10 cellular contexts compared by ENCODE assay signal in the genomic region with DNA sequence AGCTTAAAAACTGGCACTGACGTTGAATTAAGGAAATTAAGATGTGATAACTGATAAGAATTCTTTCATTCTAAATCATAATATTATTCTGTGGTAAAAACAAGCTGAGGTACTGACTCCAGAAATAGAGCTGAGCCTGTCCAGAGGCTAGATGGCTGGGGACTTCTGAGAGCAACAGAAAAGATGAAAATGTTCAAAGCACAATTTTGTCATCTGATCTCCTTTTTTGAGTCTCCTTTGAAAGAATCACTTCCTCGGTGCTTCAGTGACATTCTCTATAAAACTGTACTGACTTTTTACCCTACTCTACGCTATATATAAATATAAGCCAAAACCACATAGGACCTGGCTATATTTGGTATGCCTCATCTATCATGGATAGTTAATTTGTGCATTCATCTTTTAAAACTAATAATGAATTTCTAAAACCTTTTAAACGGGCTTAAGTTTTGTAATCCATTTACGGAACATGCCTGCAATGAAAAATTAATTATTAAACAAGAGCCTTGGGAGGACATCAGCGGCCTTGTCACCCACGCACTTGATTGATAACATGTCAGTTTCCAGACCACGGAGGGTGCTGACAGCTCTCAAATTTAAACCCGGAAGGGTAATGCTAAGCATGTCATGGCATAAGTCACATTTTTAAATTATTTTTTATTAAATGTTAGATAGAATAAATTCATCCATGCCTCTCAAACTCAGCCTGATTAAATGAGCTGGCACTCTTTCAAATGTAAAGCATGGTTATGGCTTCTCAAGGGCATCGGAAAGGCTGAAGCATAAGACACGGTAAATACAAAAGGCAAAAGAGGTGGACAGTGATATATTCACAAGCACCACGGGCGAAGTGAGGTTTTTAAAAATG.
DNase-seq lines count a peak whose midpoint lies in the region; ATAC-seq and TF ChIP-seq lines count a peak whose summit lies in the region.
"Had no signal": no experiment of that assay in that cellular context is flagged by ENCODE, and none has a peak within 500 bp of the region (broad histone marks: within the 10 kb centered on the region; RNA-seq: fewer than 3 reads in every experiment).

No MANE protein-coding gene starts in this region.

- WGBS in heart left ventricle, 4 donors, result 60 to 69% (median 63%) methylated on average over 13 of the region's 13 CpGs
- 63 to 69% methylated on average over 13 of the region's 13 CpGs for WGBS in heart right ventricle, 2 donors

- H3K36me3 ChIP-seq in heart left ventricle, result no peaks in the 10 kb centered on the region
- no peaks in the 10 kb centered on the region for H3K36me3 ChIP-seq in heart right ventricle
- H3K36me3 ChIP-seq: vagina had no signal

- H3K9me3 ChIP-seq in heart left ventricle, result no peaks in the 10 kb centered on the region
- peaks cover 0 to 4% (median 0%) of the 10 kb centered on the region in 11 donors for H3K9me3 ChIP-seq in heart right ventricle
- H3K9me3 ChIP-seq: vagina had no signal

- TF ChIP-seq POLR2A in heart left ventricle (IDR thresholded peaks at IDR 0.05), result no peak

- H3K4me1 ChIP-seq in heart left ventricle, result peaks cover 0 to 7% (median 0%) of the 10 kb centered on the region in 12 donors
- H3K4me1 ChIP-seq in heart right ventricle, result peaks cover 0 to 14% (median 6%) of the 10 kb centered on the region in 9 donors
- H3K4me1 ChIP-seq: vagina had no signal

- intact Hi-C loops in heart left ventricle (cut with DNase I), result loop anchor here in 2 of 10 donors (5.0 to 10.0 kb wide), 3 partner anchors 230 to 370 kb away; no protein-coding TSS in a partner anchor
- intact Hi-C loops in cardiac septum (cut with DNase I), result no loop called here
- intact Hi-C loops in heart right ventricle (cut with DNase I), result loop anchor here in 4 of 10 donors (5.0 to 10.0 kb wide), 4 partner anchors 78 to 230 kb away; no protein-coding TSS in a partner anchor

- H3K27ac ChIP-seq in heart left ventricle (peak overlapping the region in 1 of 12 donors; percentile 42), heart right ventricle (peak overlapping the region in 1 of 10 donors; percentile 22)
- H3K27ac ChIP-seq: SK-N-MC, vagina had no signal

- DNase-seq in heart left ventricle, result no peak
- no peak for DNase-seq in cardiac septum (ENCODE audit: low spot score)
- no peak for DNase-seq in heart right ventricle
- no peak for DNase-seq in activated T-cell treated with anti-CD3 and anti-CD28 coated beads, Interleukin-2, amount 50 U/mL, for 1 hour
- DNase-seq in epidermal melanocyte (ENCODE audit: insufficient read length, low spot score), result no peak
- DNase-seq in LoVo (ENCODE audit: low spot score), result no peak
- DNase-seq in DMS79 (lab: John Stamatoyannopoulos, UW), result no peak

- peak overlapping the region in 11 of 12 donors; percentile 7 to 58 (median 43) for H3K4me3 ChIP-seq in heart left ventricle
- H3K4me3 ChIP-seq in heart right ventricle, result peak overlapping the region in 9 of 10 donors; percentile 11 to 49 (median 42)
- H3K4me3 ChIP-seq: SK-N-MC, vagina had no signal

- TF ChIP-seq CTCF in heart left ventricle (IDR thresholded peaks at IDR 0.05) (peak in 1 of 12 donors; percentile 3), heart right ventricle (IDR thresholded peaks at IDR 0.05) (no peak)

- H3K27me3 ChIP-seq in heart left ventricle (no peaks in the 10 kb centered on the region), heart right ventricle (no peaks in the 10 kb centered on the region)
- H3K27me3 ChIP-seq: vagina had no signal

- ATAC-seq in heart left ventricle (peak; percentile 11 to 62 (median 50)), HG03558 (IDR thresholded peaks at IDR 0.05; ENCODE audit: extremely low read depth, unreplicated experiment) (peak; percentile 25), heart right ventricle (peak; percentile 20 to 61 (median 50))
